In the genomic region with DNA sequence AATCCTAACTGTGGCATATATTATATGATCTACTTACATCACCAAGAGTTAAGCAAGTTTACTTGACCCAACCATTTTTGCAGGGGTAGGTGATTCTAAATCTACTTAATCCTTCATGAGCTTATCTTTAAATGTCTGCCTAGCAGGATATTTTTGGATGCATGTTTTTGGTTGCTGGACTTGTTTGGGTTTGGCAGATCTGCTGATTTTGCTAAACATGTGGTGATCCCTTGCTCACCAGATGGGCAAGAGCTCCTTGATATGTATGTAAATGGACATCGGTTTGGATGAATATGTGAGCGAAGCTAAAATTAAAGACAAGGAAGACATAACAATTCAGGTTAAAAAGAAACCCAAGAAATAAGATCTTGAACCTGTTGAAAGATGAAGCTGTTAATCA, we compare ENCODE assay signal across 28 cellular contexts. TPM values are rescaled to one million over a fixed set of nuclear protein-coding genes. Genes with fewer than 3 reads are reported as not detected.
"Had no signal": no experiment of that assay in that cellular context is flagged by ENCODE, and none has a peak within 500 bp of the region (broad histone marks: within the 10 kb centered on the region; RNA-seq: fewer than 3 reads in every experiment).

No MANE protein-coding gene starts in this region.

- H3K27ac ChIP-seq: colonic mucosa, esophagus muscularis mucosa, foreskin keratinocyte, gastroesophageal sphincter, heart left ventricle, hepatocyte, left lung, neural progenitor cell, psoas muscle, sigmoid colon, thoracic aorta, tibial nerve, upper lobe of left lung had no signal

- ATAC-seq: foreskin keratinocyte; gastroesophageal sphincter; heart left ventricle; left cardiac atrium; left lung; mucosa of descending colon; natural killer cell treated with Interleukin-12 subunit alpha and Interleukin-12 subunit beta and Interleukin-15 and Interleukin-18, amount 100 ng/mL, for 72 hours; psoas muscle; right cardiac atrium; stimulated activated memory B cell treated with anti-CD40 and anti-IgM and Interleukin-4, amounts not matched to agents 10 μg/mL and 1 μg/mL and 100 μg/mL, for 72 hours; stimulated activated naive CD8-positive, alpha-beta T cell treated with anti-CD3 and anti-CD28 coated beads, Interleukin-15, Interleukin-2, amounts not matched to agents 100 U/mL and 50 U/mL, for 24 hours had no signal

- H3K4me1 ChIP-seq: colonic mucosa, esophagus muscularis mucosa, foreskin keratinocyte, gastroesophageal sphincter, heart left ventricle, left lung, neural progenitor cell, psoas muscle, tibial nerve, upper lobe of left lung had no signal

- H3K9ac ChIP-seq: neural progenitor cell had no signal

- H3K4me3 ChIP-seq: colonic mucosa, esophagus muscularis mucosa, gastroesophageal sphincter, heart left ventricle, hepatocyte, left lung, mucosa of descending colon, neural progenitor cell, psoas muscle, sigmoid colon, thoracic aorta, tibial nerve, upper lobe of left lung had no signal

- DNase-seq: colonic mucosa; effector CD8-positive, alpha-beta T cell; foreskin keratinocyte; heart left ventricle; kidney; left cardiac atrium; left lung; mesenchymal stem cell; mucosa of descending colon; naive B cell; posterior cingulate gyrus; psoas muscle; right cardiac atrium; sigmoid colon; stimulated activated CD4-positive, alpha-beta T cell treated with anti-CD3 and anti-CD28 coated beads, Interleukin-4, amount 100 ng/mL, for 4 hours; stimulated activated naive CD8-positive, alpha-beta T cell treated with anti-CD3 and anti-CD28 coated beads, Interleukin-15, Interleukin-2, amounts not matched to agents 100 U/mL and 50 U/mL, for 24 hours; substantia nigra; upper lobe of left lung had no signal

- H3K9me3 ChIP-seq: colonic mucosa, esophagus muscularis mucosa, gastroesophageal sphincter, heart left ventricle, left lung, mucosa of descending colon, psoas muscle, sigmoid colon, thoracic aorta, tibial nerve, upper lobe of left lung had no signal

- H2AFZ ChIP-seq: hepatocyte, neural progenitor cell had no signal

- H3K27me3 ChIP-seq: colonic mucosa, foreskin keratinocyte, gastroesophageal sphincter, hepatocyte, left lung, neural progenitor cell, sigmoid colon, tibial nerve, upper lobe of left lung had no signal

- H3K4me2 ChIP-seq: hepatocyte, neural progenitor cell had no signal

- H3K36me3 ChIP-seq: colonic mucosa, esophagus muscularis mucosa, gastroesophageal sphincter, heart left ventricle, left lung, neural progenitor cell, sigmoid colon, thoracic aorta, tibial nerve, upper lobe of left lung had no signal

- H3K79me2 ChIP-seq: hepatocyte had no signal

RNA-seq across cellular contexts. Expression of gene FMN2, which starts 36.7 kb away (rescaled TPM):
- total RNA-seq: endothelial cell of umbilical vein; foreskin keratinocyte; lung microvascular endothelial cell; natural killer cell treated with Interleukin-12 subunit alpha and Interleukin-12 subunit beta and Interleukin-15 and Interleukin-18, amount 100 ng/mL, for 72 hours had no signal
